In genomic region chr3:144620236-144620635, GRCh38 we compare ENCODE assay signal across 5 cellular contexts.
A peak's percentile ranks its signal among the peaks of the same experiment; 100 is the strongest.
DNase-seq lines count a peak whose midpoint lies in the region; TF ChIP-seq lines count a peak whose summit lies in the region.
"Not testable (repeated sequence)": the region's sequence is repeated elsewhere in the genome, so short reads cannot be mapped to it uniquely, and the experiment has no call there.

No MANE protein-coding gene starts in this region.

- peak overlapping the region; percentile 40 for H3K27ac ChIP-seq in WERI-Rb-1

- H3K9me3 ChIP-seq in NT2/D1 (ENCODE audit: insufficient read depth, low read length); WERI-Rb-1 (ENCODE audit: severe bottlenecking): not testable (repeated sequence)

- not testable (repeated sequence) for TF ChIP-seq CTCF in WERI-Rb-1 (IDR thresholded peaks at IDR 0.05; ENCODE audit: low read depth, low read length)

- not testable (repeated sequence) for H3K36me3 ChIP-seq in NT2/D1 (ENCODE audit: insufficient read depth, insufficient read length, low read length); WERI-Rb-1

- in situ Hi-C loops in G401 (cut with HindIII; ENCODE audit: low sequenced_read_pairs), result not testable (repeated sequence)

- not testable (repeated sequence) for H3K4me1 ChIP-seq in NT2/D1 (ENCODE audit: insufficient read depth, insufficient read length)

- peak; percentile 65 for DNase-seq in G401 (ENCODE audit: low spot score)
- peak; percentile 32 for DNase-seq in NCI-H82 (lab: John Stamatoyannopoulos, UW)
- DNase-seq in NT2/D1 (ENCODE audit: low read depth, low spot score), result peak; percentile 11
- DNase-seq in WERI-Rb-1, result peak; percentile 72
- DNase-seq in cerebellar cortex (ENCODE audit: low spot score), result peak; percentile 56

- H3K9ac ChIP-seq in NT2/D1 (ENCODE audit: insufficient read length, low read depth), result not testable (repeated sequence)

- H3K4me3 ChIP-seq in NT2/D1 (ENCODE audit: insufficient read length, low read depth); WERI-Rb-1 (ENCODE audit: low read depth, low read length): not testable (repeated sequence)

- not testable (repeated sequence) for H3K27me3 ChIP-seq in NT2/D1 (ENCODE audit: insufficient read depth, insufficient read length); WERI-Rb-1 (ENCODE audit: insufficient read depth, low read depth, severe bottlenecking)

Comparison
In these comparisons a context has a peak if more than half of its experiments do, and no peak if none do; other contexts are left out.
1. DNase-seq: peak in every context shown above with its lines; median percentile 72 in WERI-Rb-1; 65 in G401; 56 in cerebellar cortex; 32 in NCI-H82; 11 in NT2/D1.